21 cellular contexts compared by ENCODE assay signal in the genomic region with DNA sequence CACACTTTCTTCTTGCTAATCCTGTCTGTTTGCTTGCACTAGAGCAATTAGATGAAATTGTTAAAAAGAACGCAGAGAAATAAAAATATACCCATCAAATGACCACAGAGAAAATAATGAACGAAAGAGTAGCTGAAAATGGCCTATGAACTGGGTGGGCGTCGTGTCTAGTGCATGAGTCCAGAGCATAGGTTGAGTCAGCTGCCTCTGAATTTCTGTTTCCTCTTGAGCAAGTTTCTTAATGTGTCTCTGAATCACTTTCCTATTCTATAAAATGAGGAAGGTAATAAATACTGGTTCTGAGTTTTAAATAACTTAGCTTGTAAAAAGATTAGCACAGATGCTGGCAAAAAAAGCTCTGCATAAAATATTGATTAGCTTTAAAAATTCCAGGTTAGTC.
"Had no signal": no experiment of that assay in that cellular context is flagged by ENCODE, and none has a peak within 500 bp of the region (broad histone marks: within the 10 kb centered on the region; RNA-seq: fewer than 3 reads in every experiment).

No MANE protein-coding gene starts in this region.

- H3K4me3 ChIP-seq: coronary artery, esophagus squamous epithelium, gastroesophageal sphincter, pancreas, psoas muscle, transverse colon had no signal

- H3K36me3 Mint-ChIP-seq: activated CD4-positive, alpha-beta memory T cell treated with anti-CD3 and anti-CD28 coated beads for 36 hours; activated naive CD8-positive, alpha-beta T cell treated with anti-CD3 and anti-CD28 coated beads for 36 hours; memory B cell; stimulated activated naive B cell treated with anti-CD40 and anti-IgM and Interleukin-4, amounts not matched to agents 10 μg/mL and 1 μg/mL and 100 μg/mL, for 72 hours had no signal

- H3K27me3 Mint-ChIP-seq: activated CD4-positive, alpha-beta memory T cell treated with anti-CD3 and anti-CD28 coated beads for 36 hours; activated naive CD8-positive, alpha-beta T cell treated with anti-CD3 and anti-CD28 coated beads for 36 hours; memory B cell; stimulated activated naive B cell treated with anti-CD40 and anti-IgM and Interleukin-4, amounts not matched to agents 10 μg/mL and 1 μg/mL and 100 μg/mL, for 72 hours had no signal

- ATAC-seq: gastroesophageal sphincter; left colon; pancreas; psoas muscle; stimulated activated naive B cell treated with anti-CD40 and anti-IgM and Interleukin-4, amounts not matched to agents 10 μg/mL and 1 μg/mL and 100 μg/mL, for 72 hours had no signal

- H3K27ac Mint-ChIP-seq: activated CD4-positive, alpha-beta memory T cell treated with anti-CD3 and anti-CD28 coated beads for 36 hours; activated naive CD8-positive, alpha-beta T cell treated with anti-CD3 and anti-CD28 coated beads for 36 hours; memory B cell; nephron; stimulated activated naive B cell treated with anti-CD40 and anti-IgM and Interleukin-4, amounts not matched to agents 10 μg/mL and 1 μg/mL and 100 μg/mL, for 72 hours had no signal

- H3K4me1 Mint-ChIP-seq: activated naive CD8-positive, alpha-beta T cell treated with anti-CD3 and anti-CD28 coated beads for 36 hours; memory B cell; stimulated activated naive B cell treated with anti-CD40 and anti-IgM and Interleukin-4, amounts not matched to agents 10 μg/mL and 1 μg/mL and 100 μg/mL, for 72 hours had no signal

- H3K9me3 ChIP-seq: esophagus squamous epithelium, gastroesophageal sphincter, pancreas, psoas muscle, transverse colon had no signal

- H3K9me3 Mint-ChIP-seq: nephron had no signal

- DNase-seq: activated CD4-positive, alpha-beta memory T cell treated with anti-CD3 and anti-CD28 coated beads for 36 hours; activated CD4-positive, alpha-beta T cell treated with anti-CD3 and anti-CD28 coated beads for 4 hours; activated CD4-positive, CD25-positive, alpha-beta regulatory T cell; activated naive CD4-positive, alpha-beta T cell treated with Interleukin-2 at 50 U/mL for 16 hours; activated naive CD8-positive, alpha-beta T cell treated with anti-CD3 and anti-CD28 coated beads for 36 hours; activated T-cell treated with anti-CD3 and anti-CD28 coated beads, Interleukin-2, amount 50 U/mL, for 48 hours; cerebellar nuclear complex; esophagus squamous epithelium; head of caudate nucleus; hypothalamus; islet precursor cell; left colon; pancreas; psoas muscle; stimulated activated CD4-positive, alpha-beta T cell treated with anti-CD3 and anti-CD28 coated beads, Interleukin-2, amount 100 ng/mL, for 24 hours; stimulated activated naive B cell treated with anti-CD40 and anti-IgM and Interleukin-4, amounts not matched to agents 10 μg/mL and 1 μg/mL and 100 μg/mL, for 72 hours; transverse colon had no signal

- H3K36me3 ChIP-seq: esophagus squamous epithelium, gastroesophageal sphincter, pancreas, transverse colon had no signal

- H3K4me1 ChIP-seq: esophagus squamous epithelium, gastroesophageal sphincter, pancreas, psoas muscle, transverse colon had no signal

- H3K4me3 Mint-ChIP-seq: activated CD4-positive, alpha-beta memory T cell treated with anti-CD3 and anti-CD28 coated beads for 36 hours; activated naive CD8-positive, alpha-beta T cell treated with anti-CD3 and anti-CD28 coated beads for 36 hours; memory B cell; nephron; stimulated activated naive B cell treated with anti-CD40 and anti-IgM and Interleukin-4, amounts not matched to agents 10 μg/mL and 1 μg/mL and 100 μg/mL, for 72 hours had no signal

- H3K27ac ChIP-seq: esophagus squamous epithelium, gastroesophageal sphincter, pancreas, psoas muscle, transverse colon had no signal

- H3K27me3 ChIP-seq: esophagus squamous epithelium, gastroesophageal sphincter, pancreas, transverse colon had no signal
